Comparison of ENCODE assay signal across 1 cellular context in the genomic region with DNA sequence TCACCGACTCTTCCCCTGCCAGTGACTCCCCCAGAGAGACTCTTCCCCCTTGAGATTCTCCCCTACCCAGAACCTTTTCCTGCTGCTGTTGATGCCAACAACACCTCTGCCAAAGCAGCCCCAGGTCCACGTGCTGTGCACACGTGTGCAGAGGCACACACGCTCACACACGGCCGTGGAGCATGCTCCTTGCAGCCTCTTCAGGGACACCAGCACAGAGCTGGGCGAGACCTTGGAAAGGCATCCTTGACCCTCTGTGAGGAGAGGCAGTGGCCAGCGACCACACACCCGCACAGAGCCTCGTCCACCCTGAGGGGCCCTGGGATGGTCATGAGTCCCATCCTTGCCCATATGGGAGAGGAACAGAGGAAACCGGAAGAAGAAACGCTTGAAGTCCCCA.
TF ChIP-seq lines count a peak whose summit lies in the region.

No MANE protein-coding gene starts in this region.

TF ChIP-seq in HepG2, 621 proteins besides CTCF, POLR2A, EP300 and RAD21:
- TF ChIP-seq RARA (CRISPR knock-in tag; IDR thresholded peaks at IDR 0.05) (no peak), EZH2 (conservative IDR thresholded peaks at IDR 0.05; ENCODE audit: low read depth, low read length) (0 out of 2 replicates have a peak, but pooled peaks have one; percentile 15)
- TF ChIP-seq, protein P1, sequence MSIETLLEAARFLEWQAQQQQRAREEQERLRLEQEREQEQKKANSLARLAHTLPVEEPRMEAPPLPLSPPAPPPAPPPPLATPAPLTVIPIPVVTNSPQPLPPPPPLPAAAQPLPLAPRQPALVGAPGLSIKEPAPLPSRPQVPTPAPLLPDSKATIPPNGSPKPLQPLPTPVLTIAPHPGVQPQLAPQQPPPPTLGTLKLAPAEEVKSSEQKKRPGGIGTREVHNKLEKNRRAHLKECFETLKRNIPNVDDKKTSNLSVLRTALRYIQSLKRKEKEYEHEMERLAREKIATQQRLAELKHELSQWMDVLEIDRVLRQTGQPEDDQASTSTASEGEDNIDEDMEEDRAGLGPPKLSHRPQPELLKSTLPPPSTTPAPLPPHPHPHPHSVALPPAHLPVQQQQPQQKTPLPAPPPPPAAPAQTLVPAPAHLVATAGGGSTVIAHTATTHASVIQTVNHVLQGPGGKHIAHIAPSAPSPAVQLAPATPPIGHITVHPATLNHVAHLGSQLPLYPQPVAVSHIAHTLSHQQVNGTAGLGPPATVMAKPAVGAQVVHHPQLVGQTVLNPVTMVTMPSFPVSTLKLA (IDR thresholded peaks at IDR 0.05): peak; percentile 75
